ENCODE assay signal across 6 cellular contexts in the genomic region with DNA sequence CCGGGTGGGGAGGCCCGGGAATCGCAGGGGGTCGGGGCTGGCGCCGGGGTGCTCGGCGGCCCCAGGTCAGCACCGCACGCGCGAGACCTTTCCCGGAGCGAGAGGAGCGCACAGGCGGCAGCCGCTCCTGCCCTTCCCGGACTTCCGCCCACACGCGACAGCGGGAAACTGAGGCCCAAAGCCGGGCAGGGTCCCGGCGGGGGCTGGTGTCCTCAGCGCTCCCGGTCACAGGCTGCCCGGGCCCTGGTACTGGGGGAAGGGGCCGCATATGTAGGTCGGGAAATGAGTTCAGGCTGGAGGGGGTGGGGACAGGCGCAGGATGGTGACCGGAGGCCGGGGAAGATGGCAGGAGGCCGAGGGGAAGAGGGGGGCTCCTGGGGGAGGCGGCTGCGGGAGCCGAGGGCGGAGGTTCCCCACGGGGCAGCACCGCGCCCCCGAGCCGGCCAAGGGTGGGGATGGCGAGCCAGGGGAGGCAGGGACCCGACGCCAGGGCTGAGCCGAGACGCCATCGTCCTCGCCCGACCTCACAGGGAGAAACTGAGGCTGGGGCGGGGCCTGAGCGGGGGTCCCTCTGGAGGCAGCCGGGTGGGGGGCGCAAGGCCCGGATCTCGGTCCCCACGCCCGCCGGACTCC. TPM values are rescaled to one million over a fixed set of nuclear protein-coding genes. Genes with fewer than 3 reads are reported as not detected.
DNase-seq lines count a peak whose midpoint lies in the region; FAIRE-seq and TF ChIP-seq lines count a peak whose summit lies in the region.

No MANE protein-coding gene starts in this region.

- POLR2A ChIA-PET in AG04450 (lab: Yijun Ruan, JAX) = interaction anchor here (0.5 kb wide), 1 partner anchor 58 kb away, joined by 13 read pairs; no protein-coding TSS in a partner anchor

- H3K9me3 ChIP-seq in AG04450 (ENCODE audit: control insufficient read depth, insufficient read depth, low read length) (no peaks in the 10 kb centered on the region; the same call in 1 of the 2 replicates), keratinocyte (ENCODE audit: control insufficient read depth, low read depth, low read length) (no peaks in the 10 kb centered on the region)

- H3K27ac ChIP-seq in AG04450 (ENCODE audit: low read depth, low read length) = peak overlapping the region; percentile 39
- H3K27ac ChIP-seq in keratinocyte (ENCODE audit: control insufficient read depth, insufficient read depth, low read length) = no peak overlapping the region

- H3K36me3 ChIP-seq in keratinocyte (ENCODE audit: control insufficient read depth in 2 of 2, extremely low read depth in 1 of 2, insufficient read depth in 2 of 2, low read length in 2 of 2) = peaks cover 4 to 10% of the 10 kb centered on the region in 2 experiments

- dilution Hi-C loops in keratinocyte (cut with MboI; ENCODE audit: extremely low pct_ligation_motif_present, low sequenced_read_pairs) = no loop called here

- H3K4me2 ChIP-seq in keratinocyte (ENCODE audit: control insufficient read depth, extremely low read depth, insufficient read depth, low read depth, low read length) = peak overlapping the region; percentile 79

- peak overlapping the region; percentile 73 for H3K4me3 ChIP-seq in AG04450 (ENCODE audit: low read depth, low read length)
- peak overlapping the region; percentile 64 to 84 (median 77) for H3K4me3 ChIP-seq in keratinocyte (ENCODE audit: control insufficient read depth in 2 of 3, extremely low read depth in 1 of 3, insufficient read depth in 2 of 3, low read depth in 1 of 3, low read length in 3 of 3)

- CTCF ChIA-PET in AG04450 (lab: Charles Lee) = no interaction called here

- peaks cover 2% of the 10 kb centered on the region for H4K20me1 ChIP-seq in keratinocyte (ENCODE audit: control insufficient read depth, extremely low read depth, insufficient read depth, low read length)

- no peak for FAIRE-seq in keratinocyte (lab: Jason Lieb, UNC)

- H3K9ac ChIP-seq in keratinocyte (ENCODE audit: control insufficient read depth, extremely low read depth, insufficient read depth, low read length) = peak overlapping the region; percentile 60

- H2AFZ ChIP-seq in keratinocyte (ENCODE audit: control insufficient read depth, low read length) = peak overlapping the region; percentile 15

- H3K79me2 ChIP-seq in keratinocyte (ENCODE audit: control insufficient read depth, insufficient read depth, low read length) = peaks cover 5% of the 10 kb centered on the region

- DNase-seq in AG04450 (ENCODE audit: low read depth, low spot score) = no peak
- peak; percentile 28 for DNase-seq in RPMI8226
- no peak for DNase-seq in keratinocyte (ENCODE audit: low read depth, low spot score)
- DNase-seq in cerebellar cortex (ENCODE audit: low spot score) = no peak
- no peak for DNase-seq in LoVo (ENCODE audit: low spot score)
- no peak for DNase-seq in kidney tubule cell (ENCODE audit: low spot score)

- no peaks in the 10 kb centered on the region for H3K27me3 ChIP-seq in AG04450 (ENCODE audit: control insufficient read depth, insufficient read depth, low read length)
- H3K27me3 ChIP-seq in keratinocyte (ENCODE audit: control insufficient read depth, extremely low read depth, insufficient read depth, low read length) = no peaks in the 10 kb centered on the region

- H3K9me1 ChIP-seq in keratinocyte (ENCODE audit: control insufficient read depth, extremely low read depth, insufficient read depth, low read length) = no peaks in the 10 kb centered on the region

- TF ChIP-seq CTCF in AG04450 (IDR thresholded peaks at IDR 0.05; ENCODE audit: low read depth, low read length) (no peak), keratinocyte (optimal IDR thresholded peaks at IDR 0.05 in 1 of 3, IDR thresholded peaks at IDR 0.05 in 1 of 3, conservative IDR thresholded peaks at IDR 0.05 in 1 of 3; ENCODE audit: extremely low read depth in 1 of 3, insufficient read depth in 2 of 3, low read length in 3 of 3) (no peak)

- H3K4me1 ChIP-seq in keratinocyte (ENCODE audit: control insufficient read depth, extremely low read depth, insufficient read depth, low read length) = peaks cover 30% of the 10 kb centered on the region

RNA-seq across cellular contexts. Expression of gene CBARP, which starts 0.7 kb away (rescaled TPM):
- 1.1 and 1.6 TPM in 2 replicates for polyA plus RNA-seq in AG04450 (2011; rRNA removed)
- polyA minus RNA-seq in AG04450 (2011; rRNA and poly(A)+ RNA removed) = 0.55 and 0.91 TPM in 2 replicates
- 0.93 to 2.8 TPM (median 1.2 TPM) in 3 replicates for polyA plus RNA-seq in keratinocyte
- polyA plus RNA-seq in keratinocyte (2011; ENCODE audit: low read depth) = 0.51 TPM
- polyA plus RNA-seq in keratinocyte (2011; cell fraction: cytosol; rRNA removed) = 0.55 and 1.9 TPM in 2 replicates
- polyA plus RNA-seq in keratinocyte (2011; cell fraction: nucleus; rRNA removed) = 3.6 and 6.2 TPM in 2 replicates
- 3.5 and 3.6 TPM in 2 replicates for polyA plus RNA-seq in keratinocyte (2012; ENCODE audit: low replicate concordance)
- polyA minus RNA-seq in keratinocyte = 0.30 to 1.2 TPM (median 1.2 TPM) in 3 replicates
- polyA minus RNA-seq in keratinocyte (2011; cell fraction: cytosol; rRNA and poly(A)+ RNA removed) = 11.5 TPM
- polyA minus RNA-seq in keratinocyte (2011; cell fraction: nucleus; rRNA and poly(A)+ RNA removed) = 3.4 and 7.1 TPM in 2 replicates

RNA-seq across cellular contexts. Expression of gene ATP5F1D, which starts 4.4 kb away (rescaled TPM):
- polyA plus RNA-seq in AG04450 (2011; rRNA removed) (36.4 and 55.1 TPM in 2 replicates), keratinocyte (51.3 to 95.4 TPM (median 80.0 TPM) in 3 replicates)
- 19.4 and 21.4 TPM in 2 replicates for polyA minus RNA-seq in AG04450 (2011; rRNA and poly(A)+ RNA removed)
- polyA plus RNA-seq in keratinocyte (2011; ENCODE audit: low read depth) = 74.6 TPM
- polyA plus RNA-seq in keratinocyte (2011; cell fraction: cytosol; rRNA removed) = 33.2 and 137 TPM in 2 replicates
- 27.1 and 36.2 TPM in 2 replicates for polyA plus RNA-seq in keratinocyte (2011; cell fraction: nucleus; rRNA removed)
- 91.2 and 205 TPM in 2 replicates for polyA plus RNA-seq in keratinocyte (2012; ENCODE audit: low replicate concordance)
- 23.4 to 39.5 TPM (median 25.4 TPM) in 3 replicates for polyA minus RNA-seq in keratinocyte
- 297 TPM for polyA minus RNA-seq in keratinocyte (2011; cell fraction: cytosol; rRNA and poly(A)+ RNA removed)
- polyA minus RNA-seq in keratinocyte (2011; cell fraction: nucleus; rRNA and poly(A)+ RNA removed) = 29.9 and 36.3 TPM in 2 replicates

RNA-seq across cellular contexts. Expression of gene MIDN, which starts 11.2 kb away (rescaled TPM):
- polyA plus RNA-seq in AG04450 (2011; rRNA removed) = 6.6 and 10.6 TPM in 2 replicates
- 16.1 and 21.3 TPM in 2 replicates for polyA minus RNA-seq in AG04450 (2011; rRNA and poly(A)+ RNA removed)
- polyA plus RNA-seq in keratinocyte = 4.7 to 14.1 TPM (median 6.8 TPM) in 3 replicates
- 9.3 TPM for polyA plus RNA-seq in keratinocyte (2011; ENCODE audit: low read depth)
- polyA plus RNA-seq in keratinocyte (2011; cell fraction: cytosol; rRNA removed) = 3.8 and 6.9 TPM in 2 replicates
- 23.5 and 31.4 TPM in 2 replicates for polyA plus RNA-seq in keratinocyte (2011; cell fraction: nucleus; rRNA removed)
- 23.0 and 30.3 TPM in 2 replicates for polyA plus RNA-seq in keratinocyte (2012; ENCODE audit: low replicate concordance)
- 5.9 to 26.1 TPM (median 6.6 TPM) in 3 replicates for polyA minus RNA-seq in keratinocyte
- polyA minus RNA-seq in keratinocyte (2011; cell fraction: cytosol; rRNA and poly(A)+ RNA removed) = 44.9 TPM
- 31.4 and 35.8 TPM in 2 replicates for polyA minus RNA-seq in keratinocyte (2011; cell fraction: nucleus; rRNA and poly(A)+ RNA removed)

RNA-seq across cellular contexts. Expression of gene STK11, which starts 31.6 kb away (rescaled TPM):
- polyA plus RNA-seq in AG04450 (2011; rRNA removed) = 24.6 and 26.6 TPM in 2 replicates
- 45.2 and 55.6 TPM in 2 replicates for polyA minus RNA-seq in AG04450 (2011; rRNA and poly(A)+ RNA removed)
- polyA plus RNA-seq in keratinocyte = 24.6 to 31.4 TPM (median 28.1 TPM) in 3 replicates
- 21.6 TPM for polyA plus RNA-seq in keratinocyte (2011; ENCODE audit: low read depth)
- polyA plus RNA-seq in keratinocyte (2011; cell fraction: cytosol; rRNA removed) = 13.7 and 27.8 TPM in 2 replicates
- polyA plus RNA-seq in keratinocyte (2011; cell fraction: nucleus; rRNA removed) = 47.3 and 54.0 TPM in 2 replicates
- polyA plus RNA-seq in keratinocyte (2012; ENCODE audit: low replicate concordance) = 26.4 and 38.3 TPM in 2 replicates
- polyA minus RNA-seq in keratinocyte = 19.7 to 42.7 TPM (median 21.9 TPM) in 3 replicates
- 56.2 TPM for polyA minus RNA-seq in keratinocyte (2011; cell fraction: cytosol; rRNA and poly(A)+ RNA removed)
- polyA minus RNA-seq in keratinocyte (2011; cell fraction: nucleus; rRNA and poly(A)+ RNA removed) = 25.7 and 29.2 TPM in 2 replicates

RNA-seq across cellular contexts. Expression of gene CIRBP, which starts 32.0 kb away (rescaled TPM):
- 269 and 274 TPM in 2 replicates for polyA plus RNA-seq in AG04450 (2011; rRNA removed)
- 121 and 143 TPM in 2 replicates for polyA minus RNA-seq in AG04450 (2011; rRNA and poly(A)+ RNA removed)
- 97.5 to 164 TPM (median 113 TPM) in 3 replicates for polyA plus RNA-seq in keratinocyte
- 140 TPM for polyA plus RNA-seq in keratinocyte (2011; ENCODE audit: low read depth)
- polyA plus RNA-seq in keratinocyte (2011; cell fraction: cytosol; rRNA removed) = 57.4 and 107 TPM in 2 replicates
- 226 and 247 TPM in 2 replicates for polyA plus RNA-seq in keratinocyte (2011; cell fraction: nucleus; rRNA removed)
- polyA plus RNA-seq in keratinocyte (2012; ENCODE audit: low replicate concordance) = 130 and 149 TPM in 2 replicates
- 15.5 to 48.4 TPM (median 20.1 TPM) in 3 replicates for polyA minus RNA-seq in keratinocyte
- polyA minus RNA-seq in keratinocyte (2011; cell fraction: cytosol; rRNA and poly(A)+ RNA removed) = 122 TPM
- polyA minus RNA-seq in keratinocyte (2011; cell fraction: nucleus; rRNA and poly(A)+ RNA removed) = 28.2 and 42.2 TPM in 2 replicates
